ENCODE assay signal across 16 cellular contexts in the genomic region with DNA sequence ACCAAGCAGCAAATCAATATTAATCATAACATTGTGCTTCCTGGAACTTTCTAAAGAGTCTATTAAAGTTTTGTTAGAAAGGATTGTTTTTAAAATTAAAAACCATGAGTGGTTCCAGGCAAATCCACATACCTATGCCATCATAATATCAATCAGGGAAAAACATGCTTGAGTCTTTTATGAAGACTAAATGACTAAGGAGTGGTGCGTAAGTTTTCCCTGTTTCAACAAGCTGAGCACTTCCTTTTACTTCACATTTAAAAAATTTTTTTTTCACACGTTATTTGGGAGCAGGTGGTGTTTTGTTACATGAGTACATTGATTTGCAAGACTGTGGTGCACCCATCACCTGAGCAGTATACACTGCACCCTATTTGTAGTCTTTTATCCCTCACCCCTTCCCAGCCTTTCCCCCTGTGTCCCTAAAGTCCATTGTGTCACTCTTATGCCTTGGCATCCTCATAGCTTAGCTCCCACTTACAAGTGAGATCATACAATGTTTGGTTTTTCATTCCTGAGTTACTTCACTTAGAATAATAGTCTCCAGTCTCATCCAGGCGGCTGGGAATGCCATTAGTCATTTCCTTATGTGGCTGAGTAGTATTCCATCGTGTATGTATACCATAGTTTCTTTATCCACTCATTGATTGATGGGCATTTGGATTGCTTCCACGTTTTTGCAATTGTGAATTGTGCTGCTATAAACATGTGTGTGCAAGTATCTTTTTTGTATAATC.
A peak's percentile ranks its signal among the peaks of the same experiment; 100 is the strongest.
DNase-seq lines count a peak whose midpoint lies in the region; ATAC-seq and TF ChIP-seq lines count a peak whose summit lies in the region.
"Had no signal": no experiment of that assay in that cellular context is flagged by ENCODE, and none has a peak within 500 bp of the region (broad histone marks: within the 10 kb centered on the region; RNA-seq: fewer than 3 reads in every experiment).

No MANE protein-coding gene starts in this region.

- peak; percentile 96 for DNase-seq in EH (ENCODE audit: low read depth)
- DNase-seq in RPMI7951 (ENCODE audit: low read depth), result peak; percentile 60
- peak; percentile 97 for DNase-seq in epithelial cell of esophagus (ENCODE audit: low read depth)
- peak; percentile 80 for DNase-seq in non-pigmented ciliary epithelial cell (ENCODE audit: low read depth)
- DNase-seq in omental fat pad (ENCODE audit: low spot score), result no peak
- DNase-seq in activated CD8-positive, alpha-beta memory T cell treated with anti-CD3 and anti-CD28 coated beads, Interleukin-2, amount 50 U/mL, for 4 hours, result no peak
- no peak for DNase-seq in GM03348 (ENCODE audit: low spot score)
- no peak for DNase-seq in GM19240 (ENCODE audit: insufficient read length, low spot score)
- DNase-seq: activated CD4-positive, alpha-beta T cell treated with anti-CD3 and anti-CD28 coated beads for 36 hours; activated T-cell treated with anti-CD3 and anti-CD28 coated beads, Interleukin-2, amount 50 U/mL, for 4 hours; DMS153; effector CD8-positive, alpha-beta T cell; Kasumi-1; NCI-H2029; NCI-H69 had no signal

- TF ChIP-seq CTCF in epithelial cell of esophagus (IDR thresholded peaks at IDR 0.05; ENCODE audit: insufficient read depth, low read depth, low read length, missing control alignments) (no peak), omental fat pad (IDR thresholded peaks at IDR 0.05) (no peak)

- no peak overlapping the region for H3K4me3 ChIP-seq in epithelial cell of esophagus (ENCODE audit: low read length)
- H3K4me3 ChIP-seq: suprapubic skin had no signal

- ATAC-seq in omental fat pad (ENCODE audit: low FRiP score), result no peak
- ATAC-seq: activated CD4-positive, alpha-beta T cell treated with anti-CD3 and anti-CD28 coated beads for 36 hours; activated T-cell treated with anti-CD3 and anti-CD28 coated beads, Interleukin-2, amount 50 U/mL, for 4 hours had no signal

Comparison
In these comparisons a context has a peak if more than half of its experiments do, and no peak if none do; other contexts are left out.
1. DNase-seq: peak in EH (single experiment), RPMI7951 (single experiment), epithelial cell of esophagus (single experiment) and non-pigmented ciliary epithelial cell (single experiment); none in omental fat pad (single experiment), activated CD8-positive, alpha-beta memory T cell treated with anti-CD3 and anti-CD28 coated beads, Interleukin-2, amount 50 U/mL, for 4 hours (single experiment), GM03348 (single experiment) and GM19240 (single experiment).